In the genomic region with DNA sequence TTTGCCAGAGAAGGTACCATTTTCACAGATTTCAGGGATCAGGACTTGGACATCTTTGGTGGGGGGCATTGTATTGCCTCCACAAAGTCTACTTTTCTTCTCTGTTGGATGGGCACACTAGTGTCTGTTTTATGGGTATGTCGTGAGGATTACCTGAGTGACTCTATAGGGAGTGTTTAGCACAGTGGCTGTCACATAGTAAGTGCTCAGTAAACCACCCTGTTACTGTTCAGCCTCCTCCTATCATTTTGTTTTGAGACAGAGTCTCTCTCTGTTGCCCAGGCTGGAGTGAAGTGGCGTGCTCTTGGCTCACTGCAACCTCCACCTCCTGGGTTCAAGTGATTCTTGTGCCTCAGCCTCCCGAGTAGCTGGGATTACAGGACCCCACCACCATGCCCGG, we compare ENCODE assay signal across 24 cellular contexts.
"Had no signal": no experiment of that assay in that cellular context is flagged by ENCODE, and none has a peak within 500 bp of the region (broad histone marks: within the 10 kb centered on the region; RNA-seq: fewer than 3 reads in every experiment).

No MANE protein-coding gene starts in this region.

- H3K27ac ChIP-seq: epithelial cell of prostate, esophagus muscularis mucosa, gastrocnemius medialis, left lung, spleen, thoracic aorta had no signal

- FAIRE-seq: endometrium, urothelium cell line had no signal

- H3K36me3 ChIP-seq: esophagus muscularis mucosa, gastrocnemius medialis, left lung, spleen, stomach, thoracic aorta had no signal

- H3K4me3 ChIP-seq: esophagus muscularis mucosa, gastrocnemius medialis, left lung, lung, spleen, stomach, thoracic aorta had no signal

- H3K27ac Mint-ChIP-seq: nephron progenitor cell had no signal

- H3K27me3 ChIP-seq: esophagus muscularis mucosa, gastrocnemius medialis, left lung, spleen, stomach had no signal

- H3K4me3 Mint-ChIP-seq: nephron progenitor cell had no signal

- H3K9me3 ChIP-seq: esophagus muscularis mucosa, gastrocnemius medialis, left lung, spleen, stomach, thoracic aorta had no signal

- H3K9me3 Mint-ChIP-seq: naive B cell, nephron progenitor cell had no signal

- DNase-seq: effector memory CD4-positive, alpha-beta T cell; gastrocnemius medialis; glutamatergic neuron; islet precursor cell; left lung; mesenchymal stem cell; midbrain; naive B cell; nephron progenitor cell; spleen; stimulated activated CD4-positive, alpha-beta T cell treated with anti-CD3 and anti-CD28 coated beads, Interleukin-15, amount 100 ng/mL, for 24 hours; stimulated activated CD4-positive, alpha-beta T cell treated with anti-CD3 and anti-CD28 coated beads, Interleukin-1b, Interleukin-23, amount 100 ng/mL, for 48 hours; stimulated activated CD4-positive, alpha-beta T cell treated with anti-CD3 and anti-CD28 coated beads, Interleukin-4, amount 100 ng/mL, for 4 hours; stimulated activated naive CD4-positive, alpha-beta T cell; substantia nigra; trophoblast cell had no signal

- H3K27me3 Mint-ChIP-seq: naive B cell had no signal

- ATAC-seq: gastrocnemius medialis, left lung, sciatic nerve had no signal

- H3K36me3 Mint-ChIP-seq: naive B cell had no signal
